8 cellular contexts compared by ENCODE assay signal in genomic region chr5:180810210-180811011, GRCh38. TPM values are rescaled to one million over a fixed set of nuclear protein-coding genes. Genes with fewer than 3 reads are reported as not detected.
DNase-seq lines count a peak whose midpoint lies in the region; ATAC-seq and TF ChIP-seq lines count a peak whose summit lies in the region.

No MANE protein-coding gene starts in this region.

- peaks cover 1% of the 10 kb centered on the region for H3K36me3 ChIP-seq in kidney epithelial cell (ENCODE audit: control insufficient read depth, insufficient read depth, low read length)

- no peak for TF ChIP-seq CTCF in kidney epithelial cell (IDR thresholded peaks at IDR 0.05; ENCODE audit: insufficient read depth, low read length, poor library complexity, severe bottlenecking)

- ATAC-seq in GM19025 (IDR thresholded peaks at IDR 0.05; ENCODE audit: low read depth, unreplicated experiment) (peak; percentile 62), HG03280 (IDR thresholded peaks at IDR 0.05; ENCODE audit: unreplicated experiment) (peak; percentile 74)

- peak; percentile 99 for DNase-seq in AG20443 (ENCODE audit: low spot score)
- DNase-seq in NCI-H345 treated with DMSO at 0.1 percent for 48 hours (lab: John Stamatoyannopoulos, UW; ENCODE audit: unreplicated experiment) = peak; percentile 91
- peak; percentile 93 for DNase-seq in activated CD4-positive, CD25-positive, alpha-beta regulatory T cell treated with anti-CD3 and anti-CD28 coated beads, Interleukin-2, amount 50 U/mL, for 16 hours (ENCODE audit: low read depth, low spot score)
- DNase-seq in cerebellar cortex (ENCODE audit: low spot score) = peak; percentile 96
- DNase-seq in kidney epithelial cell (ENCODE audit: low read depth) = no peak
- DNase-seq in stimulated activated CD4-positive, alpha-beta T cell treated with anti-CD3 and anti-CD28 coated beads, Interleukin-15, amount 100 ng/mL, for 24 hours = peak; percentile 95

- no peaks in the 10 kb centered on the region for H3K27me3 ChIP-seq in kidney epithelial cell (ENCODE audit: control insufficient read depth, insufficient read depth, low read length)

- H3K4me3 ChIP-seq in kidney epithelial cell (ENCODE audit: low read depth, low read length) = peak overlapping the region; percentile 61

RNA-seq across cellular contexts. Expression of gene MGAT1, which starts 7.8 kb away (rescaled TPM):
- total RNA-seq in kidney epithelial cell = 88.5 and 95.4 TPM in 2 replicates

RNA-seq across cellular contexts. Expression of gene ZFP62, which starts 50.7 kb away (rescaled TPM):
- total RNA-seq in kidney epithelial cell = 26.0 and 31.1 TPM in 2 replicates
